38 cellular contexts compared by ENCODE assay signal in the genomic region with DNA sequence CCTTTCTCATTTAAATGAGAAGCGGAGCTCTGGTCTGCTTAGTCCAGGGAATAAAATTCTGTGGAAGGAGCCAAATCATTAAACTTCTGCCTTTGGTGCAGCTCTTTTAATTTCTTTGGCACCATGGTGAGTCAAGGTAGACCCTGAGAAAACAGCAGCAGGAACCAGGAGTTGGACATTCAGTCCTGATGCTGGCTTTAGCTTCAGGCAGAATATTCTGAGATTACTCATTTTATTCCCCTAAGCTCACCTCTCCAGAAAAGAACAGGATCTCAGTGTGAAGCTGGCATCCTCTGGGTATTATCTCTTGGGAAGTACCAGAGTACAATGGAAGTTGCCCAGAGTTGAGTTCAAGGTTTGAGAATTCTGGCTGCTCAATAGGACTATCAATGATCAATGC.
"Had no signal": no experiment of that assay in that cellular context is flagged by ENCODE, and none has a peak within 500 bp of the region (broad histone marks: within the 10 kb centered on the region; RNA-seq: fewer than 3 reads in every experiment).

No MANE protein-coding gene starts in this region.

- H3K27ac Mint-ChIP-seq: activated B cell treated with CpG ODN at 0.5 μM for 24 hours; activated CD4-positive, alpha-beta memory T cell treated with anti-CD3 and anti-CD28 coated beads for 36 hours; activated CD4-positive, alpha-beta T cell treated with anti-CD3 and anti-CD28 coated beads, Interleukin-2, amount 10 ng/mL, durations not matched to agents 24 days and 14 days; activated CD8-positive, alpha-beta T cell treated with anti-CD3 and anti-CD28 coated beads for 36 hours; activated naive CD4-positive, alpha-beta T cell treated with anti-CD3 and anti-CD28 coated beads, Interleukin-2, amount 10 ng/mL, durations not matched to agents 7 days and 5 days; activated naive CD4-positive, alpha-beta T cell treated with anti-CD3 and anti-CD28 coated beads, Interleukin-2, amount 50 U/mL, for 24 hours; activated naive CD8-positive, alpha-beta T cell; activated naive CD8-positive, alpha-beta T cell treated with anti-CD3 and anti-CD28 coated beads, Interleukin-2, amount 10 ng/mL, durations not matched to agents 7 days and 5 days; activated naive CD8-positive, alpha-beta T cell treated with anti-CD3 and anti-CD28 coated beads, Interleukin-2, amount 50 U/mL, for 24 hours; activated T-cell treated with anti-CD3 and anti-CD28 coated beads, Interleukin-2, amount 50 U/mL, for 72 hours; activated T-helper 1 cell treated with anti-CD3 and anti-CD28 coated beads, Interleukin-12 subunit alpha, Interleukin-12 subunit beta, Interleukin-2, Interleukin-4 antibody, amounts not matched to agents 30 ng/mL and 10 ng/mL and 1 ng/mL, durations not matched to agents 14 hours and 24 hours and 36 hours; activated T-helper 2 cell treated with anti-CD3 and anti-CD28 coated beads, Interferon-gamma antibody, Interleukin-2, Interleukin-4, amounts not matched to agents 10 μg/mL and 5 μg/mL and 100 μg/mL, durations not matched to agents 14 hours and 24 hours and 36 hours; T-helper 1 cell treated with Interleukin-12 subunit alpha and Interleukin-12 subunit beta and Interleukin-4 antibody, amounts not matched to agents 30 μg/mL and 1 μg/mL, for 36 hours; T-helper 2 cell treated with Interferon-gamma antibody and Interleukin-4, amounts not matched to agents 5 μg/mL and 100 μg/mL, for 36 hours had no signal

- H3K36me3 Mint-ChIP-seq: activated naive CD4-positive, alpha-beta T cell treated with anti-CD3 and anti-CD28 coated beads, Interleukin-2, amount 10 ng/mL, durations not matched to agents 7 days and 5 days; activated naive CD4-positive, alpha-beta T cell treated with anti-CD3 and anti-CD28 coated beads, Interleukin-2, amount 50 U/mL, for 24 hours; activated naive CD8-positive, alpha-beta T cell; activated naive CD8-positive, alpha-beta T cell treated with anti-CD3 and anti-CD28 coated beads, Interleukin-2, amount 10 ng/mL, durations not matched to agents 7 days and 5 days had no signal

- H3K4me3 Mint-ChIP-seq: activated B cell treated with CpG ODN at 0.5 μM for 24 hours; activated CD4-positive, alpha-beta memory T cell treated with anti-CD3 and anti-CD28 coated beads for 36 hours; activated CD4-positive, alpha-beta T cell treated with anti-CD3 and anti-CD28 coated beads, Interleukin-2, amount 10 ng/mL, durations not matched to agents 24 days and 14 days; activated CD8-positive, alpha-beta T cell treated with anti-CD3 and anti-CD28 coated beads for 36 hours; activated naive CD4-positive, alpha-beta T cell treated with anti-CD3 and anti-CD28 coated beads, Interleukin-2, amount 10 ng/mL, durations not matched to agents 7 days and 5 days; activated naive CD4-positive, alpha-beta T cell treated with anti-CD3 and anti-CD28 coated beads, Interleukin-2, amount 50 U/mL, for 24 hours; activated naive CD8-positive, alpha-beta T cell; activated naive CD8-positive, alpha-beta T cell treated with anti-CD3 and anti-CD28 coated beads, Interleukin-2, amount 10 ng/mL, durations not matched to agents 7 days and 5 days; activated naive CD8-positive, alpha-beta T cell treated with anti-CD3 and anti-CD28 coated beads, Interleukin-2, amount 50 U/mL, for 24 hours; activated T-cell treated with anti-CD3 and anti-CD28 coated beads, Interleukin-2, amount 50 U/mL, for 4 hours; activated T-cell treated with anti-CD3 and anti-CD28 coated beads, Interleukin-2, amount 50 U/mL, for 72 hours; activated T-helper 1 cell treated with anti-CD3 and anti-CD28 coated beads, Interleukin-12 subunit alpha, Interleukin-12 subunit beta, Interleukin-2, Interleukin-4 antibody, amounts not matched to agents 30 ng/mL and 10 ng/mL and 1 ng/mL, durations not matched to agents 14 hours and 24 hours and 36 hours; central memory CD8-positive, alpha-beta T cell; T-helper 1 cell treated with Interleukin-12 subunit alpha and Interleukin-12 subunit beta and Interleukin-4 antibody, amounts not matched to agents 30 μg/mL and 1 μg/mL, for 36 hours; T-helper 2 cell treated with Interferon-gamma antibody and Interleukin-4, amounts not matched to agents 5 μg/mL and 100 μg/mL, for 36 hours had no signal

- H3K27me3 ChIP-seq: body of pancreas, brain microvascular endothelial cell, cardiac muscle cell had no signal

- H3K9me3 ChIP-seq: body of pancreas had no signal

- H3K36me3 ChIP-seq: brain microvascular endothelial cell, cardiac muscle cell had no signal

- DNase-seq: activated B cell treated with CpG ODN at 0.5 μM for 24 hours; activated CD4-positive, alpha-beta memory T cell treated with anti-CD3 and anti-CD28 coated beads for 36 hours; activated CD4-positive, alpha-beta T cell treated with anti-CD3 and anti-CD28 coated beads for 4 hours; activated CD4-positive, alpha-beta T cell treated with anti-CD3 and anti-CD28 coated beads, Interleukin-2, amount 10 ng/mL, durations not matched to agents 24 days and 14 days; activated CD4-positive, alpha-beta T cell treated with anti-CD3 and anti-CD28 coated beads, Interleukin-2, amount 50 U/mL, for 1 hour; activated CD4-positive, alpha-beta T cell treated with anti-CD3 and anti-CD28 coated beads, Interleukin-2, amount 50 U/mL, for 4 hours; activated CD4-positive, CD25-positive, alpha-beta regulatory T cell treated with anti-CD3 and anti-CD28 coated beads, Interleukin-2, amount 50 U/mL, for 72 hours; activated CD8-positive, alpha-beta memory T cell treated with anti-CD3 and anti-CD28 coated beads, Interleukin-2, amount 50 U/mL, for 4 hours; activated CD8-positive, alpha-beta T cell treated with anti-CD3 and anti-CD28 coated beads for 36 hours; activated effector memory CD4-positive, alpha-beta T cell treated with Interleukin-2 at 50 U/mL for 16 hours; activated gamma-delta T cell; activated naive CD4-positive, alpha-beta T cell treated with anti-CD3 and anti-CD28 coated beads, Interleukin-2, amount 10 ng/mL, durations not matched to agents 7 days and 5 days; activated naive CD4-positive, alpha-beta T cell treated with Interleukin-2 at 50 U/mL for 16 hours; activated naive CD8-positive, alpha-beta T cell treated with anti-CD3 and anti-CD28 coated beads, Interleukin-2, amount 10 ng/mL, durations not matched to agents 7 days and 5 days; activated naive CD8-positive, alpha-beta T cell treated with anti-CD3 and anti-CD28 coated beads, Interleukin-2, amount 50 U/mL, for 24 hours; activated T-cell treated with anti-CD3 and anti-CD28 coated beads for 4 hours; activated T-cell treated with anti-CD3 and anti-CD28 coated beads, Interleukin-2, amount 50 U/mL, for 1 hour; activated T-cell treated with anti-CD3 and anti-CD28 coated beads, Interleukin-2, amount 50 U/mL, for 4 hours; activated T-cell treated with anti-CD3 and anti-CD28 coated beads, Interleukin-2, amount 50 U/mL, for 72 hours; amygdala; anterior cingulate cortex; body of pancreas; brain microvascular endothelial cell; caudate nucleus; cerebellar nuclear complex; SW 1271; T-helper 1 cell; T-helper 2 cell; T-helper 9 cell had no signal

- H3K27ac ChIP-seq: body of pancreas, brain microvascular endothelial cell, cardiac muscle cell, VCaP had no signal

- H3K27me3 Mint-ChIP-seq: activated B cell treated with CpG ODN at 0.5 μM for 24 hours had no signal

- H3K4me1 ChIP-seq: body of pancreas had no signal

- ATAC-seq: activated CD8-positive, alpha-beta T cell treated with anti-CD3 and anti-CD28 coated beads for 36 hours; activated naive CD8-positive, alpha-beta T cell treated with anti-CD3 and anti-CD28 coated beads, Interleukin-2, amount 50 U/mL, for 24 hours; activated T-cell treated with anti-CD3 and anti-CD28 coated beads, Interleukin-2, amount 50 U/mL, for 4 hours; activated T-cell treated with anti-CD3 and anti-CD28 coated beads, Interleukin-2, amount 50 U/mL, for 72 hours; body of pancreas had no signal

- H3K4me3 ChIP-seq: body of pancreas, cardiac muscle cell had no signal

- H3K4me1 Mint-ChIP-seq: activated B cell treated with CpG ODN at 0.5 μM for 24 hours; activated CD4-positive, alpha-beta T cell treated with anti-CD3 and anti-CD28 coated beads, Interleukin-2, amount 10 ng/mL, durations not matched to agents 24 days and 14 days; activated naive CD4-positive, alpha-beta T cell treated with anti-CD3 and anti-CD28 coated beads, Interleukin-2, amount 10 ng/mL, durations not matched to agents 7 days and 5 days; activated naive CD4-positive, alpha-beta T cell treated with anti-CD3 and anti-CD28 coated beads, Interleukin-2, amount 50 U/mL, for 24 hours; activated naive CD8-positive, alpha-beta T cell treated with anti-CD3 and anti-CD28 coated beads, Interleukin-2, amount 10 ng/mL, durations not matched to agents 7 days and 5 days; activated naive CD8-positive, alpha-beta T cell treated with anti-CD3 and anti-CD28 coated beads, Interleukin-2, amount 50 U/mL, for 24 hours; central memory CD8-positive, alpha-beta T cell had no signal

- H3K9me3 Mint-ChIP-seq: activated naive CD4-positive, alpha-beta T cell treated with anti-CD3 and anti-CD28 coated beads, Interleukin-2, amount 10 ng/mL, durations not matched to agents 7 days and 5 days; activated T-helper 1 cell treated with anti-CD3 and anti-CD28 coated beads, Interleukin-12 subunit alpha, Interleukin-12 subunit beta, Interleukin-2, Interleukin-4 antibody, amounts not matched to agents 30 ng/mL and 10 ng/mL and 1 ng/mL, durations not matched to agents 14 hours and 24 hours and 36 hours; activated T-helper 2 cell treated with anti-CD3 and anti-CD28 coated beads, Interferon-gamma antibody, Interleukin-2, Interleukin-4, amounts not matched to agents 10 μg/mL and 5 μg/mL and 100 μg/mL, durations not matched to agents 14 hours and 24 hours and 36 hours; T-helper 2 cell treated with Interferon-gamma antibody and Interleukin-4, amounts not matched to agents 5 μg/mL and 100 μg/mL, for 36 hours had no signal
